In the genomic region with DNA sequence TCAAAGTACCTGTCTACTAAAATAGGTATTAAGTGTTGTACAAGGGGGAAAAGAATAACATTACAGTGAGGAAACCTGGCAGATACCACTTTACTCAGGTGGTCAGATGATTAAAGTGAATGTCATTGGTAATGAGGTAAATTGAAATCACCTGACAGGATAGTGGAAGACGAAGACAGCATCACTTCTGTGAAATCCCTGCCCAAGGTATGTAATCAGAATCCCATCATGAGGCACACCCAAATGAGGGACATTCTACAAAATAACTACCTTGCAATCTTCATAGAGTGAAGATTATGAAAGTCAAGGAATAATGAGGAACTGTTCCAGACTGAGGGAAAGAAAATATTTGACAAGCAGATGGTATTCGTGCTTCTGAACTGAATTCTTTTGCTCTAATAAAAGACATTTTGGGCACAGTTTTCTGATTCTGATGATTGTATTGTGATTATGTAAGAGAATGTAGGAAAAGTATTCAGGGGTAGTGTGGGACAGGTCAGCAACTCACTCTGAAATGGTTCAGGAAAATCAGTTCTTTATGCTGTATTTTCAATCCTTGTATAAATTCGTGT, we compare ENCODE assay signal across 17 cellular contexts. TPM values are rescaled to one million over a fixed set of nuclear protein-coding genes. Genes with fewer than 3 reads are reported as not detected.
DNase-seq lines count a peak whose midpoint lies in the region; ATAC-seq and TF ChIP-seq lines count a peak whose summit lies in the region.
"Had no signal": no experiment of that assay in that cellular context is flagged by ENCODE, and none has a peak within 500 bp of the region (broad histone marks: within the 10 kb centered on the region; RNA-seq: fewer than 3 reads in every experiment).

No MANE protein-coding gene starts in this region.

- DNase-seq in CD4-positive, alpha-beta T cell: no peak
- DNase-seq in epithelial cell of esophagus (ENCODE audit: low read depth) (peak; percentile 74), osteocyte (ENCODE audit: extremely low spot score, unreplicated experiment) (no peak), NCI-H2081 (lab: John Stamatoyannopoulos, UW) (no peak)
- DNase-seq: aorta, GOT3, mesendoderm, NCI-H1105 treated with DMSO at 0.1 percent for 48 hours, NCI-H510A, PC-3, posterior cingulate gyrus, upper lobe of right lung had no signal

- peaks cover 64% of the 10 kb centered on the region for H3K36me3 Mint-ChIP-seq in CD4-positive, alpha-beta T cell (ENCODE audit: low read depth)
- H3K36me3 Mint-ChIP-seq in osteocyte (ENCODE audit: unreplicated experiment): peaks cover 62% of the 10 kb centered on the region

- no peak overlapping the region for H3K4me3 ChIP-seq in epithelial cell of esophagus (ENCODE audit: low read length)
- H3K4me3 ChIP-seq: upper lobe of right lung had no signal

- no peaks in the 10 kb centered on the region for H3K9me3 ChIP-seq in CD4-positive, alpha-beta T cell (ENCODE audit: control insufficient read depth, low read length)
- H3K9me3 ChIP-seq: upper lobe of right lung had no signal

- peak overlapping the region; percentile 31 for H3K4me3 Mint-ChIP-seq in CD4-positive, alpha-beta T cell
- H3K4me3 Mint-ChIP-seq in osteocyte (ENCODE audit: unreplicated experiment): no peak overlapping the region
- H3K4me3 Mint-ChIP-seq: WTC11 had no signal

- no peak for ATAC-seq in CD4-positive, alpha-beta T cell (ENCODE audit: poor library complexity)
- ATAC-seq in SK-N-SH treated with all-trans-retinoic acid at 6 μM for 48 hours (no peak), GM18520 (IDR thresholded peaks at IDR 0.05; ENCODE audit: unreplicated experiment) (no peak), HG03378 (IDR thresholded peaks at IDR 0.05; ENCODE audit: unreplicated experiment) (no peak)
- ATAC-seq: PC-3, WTC11 had no signal

- H3K27me3 Mint-ChIP-seq in CD4-positive, alpha-beta T cell: no peaks in the 10 kb centered on the region
- H3K27me3 Mint-ChIP-seq in osteocyte (ENCODE audit: unreplicated experiment): no peaks in the 10 kb centered on the region

- no peak for TF ChIP-seq CTCF in CD4-positive, alpha-beta T cell (IDR thresholded peaks at IDR 0.05)
- no peak for TF ChIP-seq CTCF in epithelial cell of esophagus (IDR thresholded peaks at IDR 0.05; ENCODE audit: insufficient read depth, low read depth, low read length, missing control alignments)
- no peak for TF ChIP-seq CTCF in osteocyte (IDR thresholded peaks at IDR 0.05)

- POLR2A ChIA-PET in CD4-positive, alpha-beta T cell (lab: Charles Lee): interaction anchor here (1.3 to 1.7 kb wide), 2 partner anchors 14 to 46 kb away, joined by 6 to 11 read pairs; partner anchors contain the start of gene PLEKHA1

- H3K27ac ChIP-seq in CD4-positive, alpha-beta T cell (ENCODE audit: low read depth, low read length): no peak overlapping the region
- H3K27ac ChIP-seq: upper lobe of right lung had no signal

- CTCF ChIA-PET in CD4-positive, alpha-beta T cell (lab: Charles Lee): no interaction called here

- intact Hi-C loops in CD4-positive, alpha-beta T cell (cut with DNase I, micrococcal nuclease): no loop called here

- peaks cover 81% of the 10 kb centered on the region for H3K4me1 Mint-ChIP-seq in CD4-positive, alpha-beta T cell (ENCODE audit: low read depth)
- H3K4me1 Mint-ChIP-seq in osteocyte (ENCODE audit: unreplicated experiment): peaks cover 46% of the 10 kb centered on the region

- H3K9me3 Mint-ChIP-seq in CD4-positive, alpha-beta T cell: no peaks in the 10 kb centered on the region
- no peaks in the 10 kb centered on the region for H3K9me3 Mint-ChIP-seq in osteocyte (ENCODE audit: unreplicated experiment)
- H3K9me3 Mint-ChIP-seq: WTC11 had no signal

- no peaks in the 10 kb centered on the region for H3K27me3 ChIP-seq in CD4-positive, alpha-beta T cell (ENCODE audit: control insufficient read depth, insufficient read depth, low read length)
- H3K27me3 ChIP-seq: upper lobe of right lung had no signal

- H3K27ac Mint-ChIP-seq in CD4-positive, alpha-beta T cell: peak overlapping the region; percentile 73
- peak overlapping the region; percentile 79 for H3K27ac Mint-ChIP-seq in osteocyte (ENCODE audit: unreplicated experiment)
- H3K27ac Mint-ChIP-seq: WTC11 had no signal

TF ChIP-seq in SK-N-SH treated with all-trans-retinoic acid at 6 μM for 48 hours, 23 proteins besides CTCF, POLR2A, EP300 and RAD21:
- peak; percentile 5 for TF ChIP-seq ISL1 (CRISPR knock-in tag; IDR thresholded peaks at IDR 0.05)
- no peak for TF ChIP-seq RARB (CRISPR knock-in tag; IDR thresholded peaks at IDR 0.05)

RNA-seq across cellular contexts. Expression of gene ARMS2, which starts 33.3 kb away (rescaled TPM):
- total RNA-seq in CD4-positive, alpha-beta T cell: not detected
- not detected in 2 replicates for total RNA-seq in osteocyte
- total RNA-seq: aorta, fibroblast of villous mesenchyme, PC-3, upper lobe of right lung, WTC11 had no signal

RNA-seq across cellular contexts. Expression of gene HTRA1, which starts 40.2 kb away (rescaled TPM):
- not detected for total RNA-seq in CD4-positive, alpha-beta T cell
- total RNA-seq in osteocyte: 1,546 and 1,638 TPM in 2 replicates

RNA-seq across cellular contexts. Expression of gene PLEKHA1, which starts 46.6 kb away (rescaled TPM):
- 10 to 100 TPM; 24.9 to 26.8 TPM for total RNA-seq in CD4-positive, alpha-beta T cell
- 62.8 and 66.9 TPM in 2 replicates for total RNA-seq in osteocyte

Comparison
In these comparisons a context has a peak if more than half of its experiments do, and no peak if none do; other contexts are left out.
1. RNA of gene HTRA1, which starts 40.2 kb away (total RNA-seq): 1,546 to 1,638 TPM in osteocyte; not detected in CD4-positive, alpha-beta T cell; every median in the first group is over 1,000 times any median in the second.